12 cellular contexts compared by ENCODE assay signal in genomic region chr12:92047058-92047826, GRCh38.
DNase-seq lines count a peak whose midpoint lies in the region; ATAC-seq, FAIRE-seq and TF ChIP-seq lines count a peak whose summit lies in the region.
"Had no signal": no experiment of that assay in that cellular context is flagged by ENCODE, and none has a peak within 500 bp of the region (broad histone marks: within the 10 kb centered on the region; RNA-seq: fewer than 3 reads in every experiment).

No MANE protein-coding gene starts in this region.

- no peak for TF ChIP-seq CTCF in kidney (IDR thresholded peaks at IDR 0.05; ENCODE audit: borderline replicate concordance, extremely low read depth, insufficient read depth)

- no peaks in the 10 kb centered on the region for H3K4me1 ChIP-seq in kidney (ENCODE audit: control insufficient read depth in 1 of 2, insufficient read depth in 1 of 2, low read depth in 1 of 2, low read length in 2 of 2)

- H3K36me3 Mint-ChIP-seq in activated T-cell treated with anti-CD3 and anti-CD28 coated beads, Interleukin-2, amount 50 U/mL, for 24 hours (ENCODE audit: low read depth), result peaks cover 23% of the 10 kb centered on the region
- peaks cover 16% of the 10 kb centered on the region for H3K36me3 Mint-ChIP-seq in T-cell
- peaks cover 28% of the 10 kb centered on the region for H3K36me3 Mint-ChIP-seq in activated naive CD8-positive, alpha-beta T cell

- peak overlapping the region; percentile 59 for H3K4me3 Mint-ChIP-seq in activated T-cell treated with anti-CD3 and anti-CD28 coated beads, Interleukin-2, amount 50 U/mL, for 24 hours
- H3K4me3 Mint-ChIP-seq in T-cell, result peak overlapping the region; percentile 63 to 83 (median 73)
- peak overlapping the region; percentile 70 for H3K4me3 Mint-ChIP-seq in activated naive CD8-positive, alpha-beta T cell

- peaks cover 87% of the 10 kb centered on the region for H3K4me1 Mint-ChIP-seq in activated T-cell treated with anti-CD3 and anti-CD28 coated beads, Interleukin-2, amount 50 U/mL, for 24 hours (ENCODE audit: low read depth)
- peaks cover 78 to 84% (median 84%) of the 10 kb centered on the region in 3 donors for H3K4me1 Mint-ChIP-seq in T-cell
- H3K4me1 Mint-ChIP-seq in activated naive CD8-positive, alpha-beta T cell (ENCODE audit: low read depth), result peaks cover 86% of the 10 kb centered on the region

- H3K9me3 ChIP-seq in kidney (ENCODE audit: control insufficient read depth in 1 of 2, low read length in 2 of 2), result no peaks in the 10 kb centered on the region

- H3K4me3 ChIP-seq in kidney (ENCODE audit: low read length in 2 of 2), result no peak overlapping the region

- POLR2A ChIA-PET in T-cell (lab: Charles Lee), result interaction anchor here (0.5 to 0.7 kb wide), 4 partner anchors 41 to 497 kb away, joined by 3 to 8 read pairs (median 4); no protein-coding TSS in a partner anchor

- peaks cover 3% of the 10 kb centered on the region for H3K9me3 Mint-ChIP-seq in activated T-cell treated with anti-CD3 and anti-CD28 coated beads, Interleukin-2, amount 50 U/mL, for 24 hours
- H3K9me3 Mint-ChIP-seq in T-cell, result peaks cover 0 to 9% (median 0%) of the 10 kb centered on the region in 3 donors
- H3K9me3 Mint-ChIP-seq in activated naive CD8-positive, alpha-beta T cell (ENCODE audit: low read depth), result peaks cover 9% of the 10 kb centered on the region

- DNase-seq in activated T-cell treated with anti-CD3 and anti-CD28 coated beads, Interleukin-2, amount 50 U/mL, for 24 hours, result no peak
- DNase-seq in activated T-cell treated with anti-CD3 and anti-CD28 coated beads, Interleukin-2, amount 50 U/mL, for 48 hours, result no peak
- peak in 2 of 34 experiments; percentile 18 to 29 for DNase-seq in T-cell
- peak; percentile 42 for DNase-seq in stimulated activated CD4-positive, alpha-beta T cell treated with anti-CD3 and anti-CD28 coated beads, Interleukin-1b, Interleukin-23, amount 100 ng/mL, for 48 hours
- DNase-seq in kidney, result no peak
- DNase-seq in activated gamma-delta T cell treated with Interleukin-2 at 50 U/mL for 16 hours, result no peak
- no peak for DNase-seq in midbrain (lab: John Stamatoyannopoulos, UW)
- DNase-seq: DMS 273 treated with DMSO at 0.1 percent for 48 hours, H7, NCI-H1105 treated with DMSO at 0.1 percent for 48 hours had no signal

- H3K9ac ChIP-seq in kidney (ENCODE audit: low read length in 2 of 2), result no peak overlapping the region

- peak; percentile 58 to 90 (median 79) for ATAC-seq in T-cell (replicated peaks in 1 of 4)

- no peak for FAIRE-seq in kidney (lab: Jason Lieb, UNC)
- FAIRE-seq: endothelial cell of umbilical vein had no signal

- no peaks in the 10 kb centered on the region for H3K36me3 ChIP-seq in kidney (ENCODE audit: control insufficient read depth in 1 of 2, insufficient read depth in 2 of 2, low read length in 2 of 2)

- H3K27ac ChIP-seq in kidney (ENCODE audit: low read depth in 2 of 2, low read length in 2 of 2), result no peak overlapping the region

- intact Hi-C loops in kidney (cut with DNase I), result no loop called here

- no peaks in the 10 kb centered on the region for H3K27me3 Mint-ChIP-seq in activated T-cell treated with anti-CD3 and anti-CD28 coated beads, Interleukin-2, amount 50 U/mL, for 24 hours
- H3K27me3 Mint-ChIP-seq in T-cell, result no peaks in the 10 kb centered on the region
- H3K27me3 Mint-ChIP-seq in activated naive CD8-positive, alpha-beta T cell, result no peaks in the 10 kb centered on the region

- CTCF ChIA-PET in T-cell (lab: Charles Lee), result interaction anchor here in 1 of 2 donors (0.7 kb wide), 1 partner anchor 13 kb away, joined by 3 read pairs; no protein-coding TSS in a partner anchor

- H3K27ac Mint-ChIP-seq in activated T-cell treated with anti-CD3 and anti-CD28 coated beads, Interleukin-2, amount 50 U/mL, for 24 hours, result peak overlapping the region; percentile 87
- peak overlapping the region; percentile 91 to 97 for H3K27ac Mint-ChIP-seq in T-cell
- H3K27ac Mint-ChIP-seq in activated naive CD8-positive, alpha-beta T cell, result peak overlapping the region; percentile 91
